In genomic region chr19:12841094-12841493, GRCh38 we compare ENCODE assay signal across 8 cellular contexts. TPM values are rescaled to one million over a fixed set of nuclear protein-coding genes. Genes with fewer than 3 reads are reported as not detected.
DNase-seq lines count a peak whose midpoint lies in the region; ATAC-seq, FAIRE-seq and TF ChIP-seq lines count a peak whose summit lies in the region.

No MANE protein-coding gene starts in this region.

- no peaks in the 10 kb centered on the region for H3K36me3 Mint-ChIP-seq in activated T-helper 2 cell treated with anti-CD3 and anti-CD28 coated beads, Interferon-gamma antibody, Interleukin-2, Interleukin-4, amounts not matched to agents 10 μg/mL and 5 μg/mL and 100 μg/mL, durations not matched to agents 14 hours and 24 hours and 36 hours (ENCODE audit: low read depth)

- ATAC-seq in upper lobe of right lung, result no peak

- H3K4me1 Mint-ChIP-seq in activated T-helper 2 cell treated with anti-CD3 and anti-CD28 coated beads, Interferon-gamma antibody, Interleukin-2, Interleukin-4, amounts not matched to agents 10 μg/mL and 5 μg/mL and 100 μg/mL, durations not matched to agents 14 hours and 24 hours and 36 hours (ENCODE audit: low read depth), result peaks cover 32% of the 10 kb centered on the region

- TF ChIP-seq CTCF in left ventricle myocardium inferior (IDR thresholded peaks at IDR 0.05; ENCODE audit: borderline replicate concordance) (no peak), upper lobe of right lung (IDR thresholded peaks at IDR 0.05) (no peak)

- no peaks in the 10 kb centered on the region for H3K9me3 Mint-ChIP-seq in activated T-helper 2 cell treated with anti-CD3 and anti-CD28 coated beads, Interferon-gamma antibody, Interleukin-2, Interleukin-4, amounts not matched to agents 10 μg/mL and 5 μg/mL and 100 μg/mL, durations not matched to agents 14 hours and 24 hours and 36 hours

- no peaks in the 10 kb centered on the region for H3K9me3 ChIP-seq in left ventricle myocardium inferior (replicated peaks)
- H3K9me3 ChIP-seq in upper lobe of right lung, result no peaks in the 10 kb centered on the region
- no peaks in the 10 kb centered on the region for H3K9me3 ChIP-seq in small intestine (ENCODE audit: control insufficient read depth, low read depth)

- DNase-seq in left ventricle myocardium inferior, result no peak
- DNase-seq in cardiac septum (ENCODE audit: low spot score), result no peak
- no peak for DNase-seq in activated T-helper 2 cell treated with anti-CD3 and anti-CD28 coated beads, Interferon-gamma antibody, Interleukin-2, Interleukin-4, amounts not matched to agents 10 μg/mL and 5 μg/mL and 100 μg/mL, durations not matched to agents 14 hours and 24 hours and 36 hours (ENCODE audit: low spot score)
- peak; percentile 87 for DNase-seq in iPS-NIHi11 (ENCODE audit: low spot score)
- DNase-seq in upper lobe of right lung, result peak; percentile 69
- DNase-seq in ureter (ENCODE audit: low spot score), result no peak
- DNase-seq in SHP77 (lab: John Stamatoyannopoulos, UW), result no peak
- no peak for DNase-seq in small intestine

- FAIRE-seq in small intestine (lab: Jason Lieb, UNC), result no peak

- intact Hi-C loops in left ventricle myocardium inferior (cut with micrococcal nuclease) (loop anchor here (5.0 to 10.0 kb wide), 2 partner anchors 34 to 76 kb away; partner anchors contain the start of gene RNASEH2A), cardiac septum (cut with DNase I) (loop anchor here (10.0 kb wide), 1 partner anchor 166 kb away; no protein-coding TSS in a partner anchor), upper lobe of right lung (cut with DNase I) (no loop called here)
- intact Hi-C loops in activated T-helper 2 cell treated with anti-CD3 and anti-CD28 coated beads, Interferon-gamma antibody, Interleukin-2, Interleukin-4, amounts not matched to agents 10 μg/mL and 5 μg/mL and 100 μg/mL, durations not matched to agents 14 hours and 24 hours and 36 hours (cut with micrococcal nuclease), result loop anchor here (10.0 kb wide), 1 partner anchor 286 kb away; the partner anchor contains the start of gene ZNF564

- H3K4me3 Mint-ChIP-seq in activated T-helper 2 cell treated with anti-CD3 and anti-CD28 coated beads, Interferon-gamma antibody, Interleukin-2, Interleukin-4, amounts not matched to agents 10 μg/mL and 5 μg/mL and 100 μg/mL, durations not matched to agents 14 hours and 24 hours and 36 hours (ENCODE audit: low read depth), result peak overlapping the region; percentile 54

- no peaks in the 10 kb centered on the region for H3K36me3 ChIP-seq in left ventricle myocardium inferior
- no peaks in the 10 kb centered on the region for H3K36me3 ChIP-seq in upper lobe of right lung
- H3K36me3 ChIP-seq in small intestine (ENCODE audit: control insufficient read depth in 2 of 2, insufficient read depth in 2 of 2, low read length in 2 of 2), result no peaks in the 10 kb centered on the region

- H3K4me3 ChIP-seq in left ventricle myocardium inferior (peak overlapping the region; percentile 43), upper lobe of right lung (peak overlapping the region; percentile 15), small intestine (ENCODE audit: low read depth in 1 of 2, low read length in 2 of 2) (no peak overlapping the region)

- H3K4me1 ChIP-seq in left ventricle myocardium inferior, result peaks cover 24% of the 10 kb centered on the region
- peaks cover 9% of the 10 kb centered on the region for H3K4me1 ChIP-seq in upper lobe of right lung
- H3K4me1 ChIP-seq in small intestine (ENCODE audit: control insufficient read depth in 2 of 2, insufficient read depth in 1 of 2, low read depth in 1 of 2, low read length in 1 of 2), result no peaks in the 10 kb centered on the region

- H3K27ac Mint-ChIP-seq in activated T-helper 2 cell treated with anti-CD3 and anti-CD28 coated beads, Interferon-gamma antibody, Interleukin-2, Interleukin-4, amounts not matched to agents 10 μg/mL and 5 μg/mL and 100 μg/mL, durations not matched to agents 14 hours and 24 hours and 36 hours, result no peak overlapping the region

- WGBS in small intestine, 3 donors, result 3 to 6% (median 4%) methylated on average over 29 of the region's 29 CpGs

- H3K27me3 ChIP-seq in left ventricle myocardium inferior (ENCODE audit: low read depth) (peaks cover 98% of the 10 kb centered on the region), upper lobe of right lung (peaks cover 95% of the 10 kb centered on the region), small intestine (ENCODE audit: control insufficient read depth in 2 of 2, insufficient read depth in 2 of 2, low read length in 2 of 2) (peaks cover 3 to 39% of the 10 kb centered on the region in 2 donors)

- H3K27me3 Mint-ChIP-seq in activated T-helper 2 cell treated with anti-CD3 and anti-CD28 coated beads, Interferon-gamma antibody, Interleukin-2, Interleukin-4, amounts not matched to agents 10 μg/mL and 5 μg/mL and 100 μg/mL, durations not matched to agents 14 hours and 24 hours and 36 hours (ENCODE audit: low read depth), result peaks cover 51% of the 10 kb centered on the region

- no peak overlapping the region for H3K27ac ChIP-seq in left ventricle myocardium inferior (replicated peaks)
- H3K27ac ChIP-seq in upper lobe of right lung, result no peak overlapping the region
- no peak overlapping the region for H3K27ac ChIP-seq in small intestine (ENCODE audit: low read depth in 1 of 2, low read length in 1 of 2)

RNA-seq across cellular contexts. Expression of gene MAST1, which starts 2.8 kb away (rescaled TPM):
- total RNA-seq in left ventricle myocardium inferior (not detected), cardiac septum (0.65 TPM), upper lobe of right lung (not detected), ureter (0.36 TPM)
- 5.2 and 6.5 TPM in 2 replicates for total RNA-seq in activated T-helper 2 cell treated with anti-CD3 and anti-CD28 coated beads, Interferon-gamma antibody, Interleukin-2, Interleukin-4, amounts not matched to agents 10 μg/mL and 5 μg/mL and 100 μg/mL, durations not matched to agents 14 hours and 24 hours and 36 hours
- polyA plus RNA-seq in small intestine, result 1 to 10 TPM in 2 of 3 donors, under 1 TPM in 1; 0.54 to 3.3 (median 1.1) TPM

RNA-seq across cellular contexts. Expression of gene RTBDN, which starts 6.7 kb away (rescaled TPM):
- not detected for total RNA-seq in left ventricle myocardium inferior
- total RNA-seq in cardiac septum, result not detected
- total RNA-seq in activated T-helper 2 cell treated with anti-CD3 and anti-CD28 coated beads, Interferon-gamma antibody, Interleukin-2, Interleukin-4, amounts not matched to agents 10 μg/mL and 5 μg/mL and 100 μg/mL, durations not matched to agents 14 hours and 24 hours and 36 hours, result not detected in 2 replicates
- total RNA-seq in upper lobe of right lung, result not detected
- total RNA-seq in ureter, result not detected
- polyA plus RNA-seq in small intestine, result 1 to 10 TPM in 1 of 3 donors, under 1 TPM in 1, not detected in 1; 0.67 to 1.7 TPM

RNA-seq across cellular contexts. Expression of gene RNASEH2A, which starts 34.7 kb away (rescaled TPM):
- 2.5 TPM for total RNA-seq in left ventricle myocardium inferior
- 4.4 TPM for total RNA-seq in cardiac septum
- 38.3 and 40.6 TPM in 2 replicates for total RNA-seq in activated T-helper 2 cell treated with anti-CD3 and anti-CD28 coated beads, Interferon-gamma antibody, Interleukin-2, Interleukin-4, amounts not matched to agents 10 μg/mL and 5 μg/mL and 100 μg/mL, durations not matched to agents 14 hours and 24 hours and 36 hours
- 7.4 TPM for total RNA-seq in upper lobe of right lung
- 8.8 TPM for total RNA-seq in ureter
- 10 to 100 TPM in 1 of 3 donors, 1 to 10 TPM in 2; 3.1 to 22.3 (median 7.0) TPM for polyA plus RNA-seq in small intestine

RNA-seq across cellular contexts. Expression of gene THSD8, which starts 39.2 kb away (rescaled TPM):
- total RNA-seq in left ventricle myocardium inferior (2.7 TPM), cardiac septum (0.94 TPM), upper lobe of right lung (2.8 TPM), ureter (4.4 TPM)
- total RNA-seq in activated T-helper 2 cell treated with anti-CD3 and anti-CD28 coated beads, Interferon-gamma antibody, Interleukin-2, Interleukin-4, amounts not matched to agents 10 μg/mL and 5 μg/mL and 100 μg/mL, durations not matched to agents 14 hours and 24 hours and 36 hours, result 28.6 and 29.8 TPM in 2 replicates
- 1 to 10 TPM in 2 of 3 donors, not detected in 1; 3.1 to 4.0 TPM for polyA plus RNA-seq in small intestine

RNA-seq across cellular contexts. Expression of gene PRDX2, which starts 39.5 kb away (rescaled TPM):
- total RNA-seq in left ventricle myocardium inferior (700 TPM), cardiac septum (595 TPM), upper lobe of right lung (123 TPM), ureter (196 TPM)
- 274 and 279 TPM in 2 replicates for total RNA-seq in activated T-helper 2 cell treated with anti-CD3 and anti-CD28 coated beads, Interferon-gamma antibody, Interleukin-2, Interleukin-4, amounts not matched to agents 10 μg/mL and 5 μg/mL and 100 μg/mL, durations not matched to agents 14 hours and 24 hours and 36 hours
- polyA plus RNA-seq in small intestine, result 100 to 1,000 TPM; 390 to 523 (median 442) TPM

Comparison
In these comparisons a context has a peak if more than half of its experiments do, and no peak if none do; other contexts are left out.
1. DNase-seq: peak in iPS-NIHi11 (single experiment) and upper lobe of right lung (single experiment); none in left ventricle myocardium inferior (single experiment), cardiac septum (single experiment), activated T-helper 2 cell treated with anti-CD3 and anti-CD28 coated beads, Interferon-gamma antibody, Interleukin-2, Interleukin-4, amounts not matched to agents 10 μg/mL and 5 μg/mL and 100 μg/mL, durations not matched to agents 14 hours and 24 hours and 36 hours (single experiment), ureter (single experiment), SHP77 (0 of 2) and small intestine (single experiment).
2. H3K4me3 ChIP-seq: peak in left ventricle myocardium inferior (single experiment) and upper lobe of right lung (single experiment); none in small intestine (0 of 2).